ENCODE assay signal across 23 cellular contexts in genomic region chr1:233719626-233720334, GRCh38.
DNase-seq lines count a peak whose midpoint lies in the region; ATAC-seq, FAIRE-seq and TF ChIP-seq lines count a peak whose summit lies in the region.
"Had no signal": no experiment of that assay in that cellular context is flagged by ENCODE, and none has a peak within 500 bp of the region (broad histone marks: within the 10 kb centered on the region; RNA-seq: fewer than 3 reads in every experiment).

No MANE protein-coding gene starts in this region.

- no peak overlapping the region for H2AFZ ChIP-seq in neural progenitor cell (replicated peaks)

- H3K79me2 ChIP-seq in neural progenitor cell (ENCODE audit: low read depth): no peaks in the 10 kb centered on the region

- H3K9ac ChIP-seq in neural progenitor cell: no peak overlapping the region

- peak; percentile 62 for ATAC-seq in Right ventricle myocardium inferior
- ATAC-seq in Right ventricle myocardium superior (ENCODE audit: poor library complexity): peak; percentile 63
- ATAC-seq in T-helper 17 cell: no peak
- ATAC-seq: CD8-positive, alpha-beta T cell had no signal

- H3K4me3 ChIP-seq in right atrium auricular region (no peak overlapping the region), small intestine (ENCODE audit: low read depth in 1 of 2, low read length in 2 of 2) (no peak overlapping the region), neural progenitor cell (no peak overlapping the region)

- H4K20me1 ChIP-seq in neural progenitor cell (ENCODE audit: low read depth): no peaks in the 10 kb centered on the region

- H3K27ac Mint-ChIP-seq in T-helper 17 cell: no peak overlapping the region
- no peak overlapping the region for H3K27ac Mint-ChIP-seq in neural progenitor cell
- H3K27ac Mint-ChIP-seq: CD8-positive, alpha-beta T cell had no signal

- H3K36me3 ChIP-seq in right atrium auricular region: no peaks in the 10 kb centered on the region
- no peaks in the 10 kb centered on the region for H3K36me3 ChIP-seq in small intestine (ENCODE audit: control insufficient read depth in 2 of 2, insufficient read depth in 2 of 2, low read length in 2 of 2)
- H3K36me3 ChIP-seq in neural progenitor cell: no peaks in the 10 kb centered on the region

- H3K4me1 Mint-ChIP-seq in T-helper 17 cell (no peaks in the 10 kb centered on the region), neural progenitor cell (peaks cover 15% of the 10 kb centered on the region)

- H3K4me1 ChIP-seq in right atrium auricular region: peaks cover 0 to 41% of the 10 kb centered on the region in 2 donors
- no peaks in the 10 kb centered on the region for H3K4me1 ChIP-seq in small intestine (ENCODE audit: control insufficient read depth in 2 of 2, insufficient read depth in 1 of 2, low read depth in 1 of 2, low read length in 1 of 2)
- H3K4me1 ChIP-seq in neural progenitor cell: peaks cover 10% of the 10 kb centered on the region

- no peak for TF ChIP-seq CTCF in right atrium auricular region (IDR thresholded peaks at IDR 0.05)
- TF ChIP-seq CTCF in neural progenitor cell (IDR thresholded peaks at IDR 0.05): no peak

- H3K4me3 Mint-ChIP-seq in T-helper 17 cell (no peak overlapping the region), neural progenitor cell (no peak overlapping the region)
- H3K4me3 Mint-ChIP-seq: CD8-positive, alpha-beta T cell had no signal

- peak overlapping the region; percentile 79 to 93 for H3K27ac ChIP-seq in right atrium auricular region
- H3K27ac ChIP-seq in small intestine (ENCODE audit: low read depth in 1 of 2, low read length in 1 of 2): no peak overlapping the region
- H3K27ac ChIP-seq in neural progenitor cell: no peak overlapping the region

- H3F3A ChIP-seq in neural progenitor cell (ENCODE audit: low read depth): peaks cover 3% of the 10 kb centered on the region

- H3K36me3 Mint-ChIP-seq in T-helper 17 cell (ENCODE audit: low read depth) (no peaks in the 10 kb centered on the region), neural progenitor cell (no peaks in the 10 kb centered on the region)
- H3K36me3 Mint-ChIP-seq: CD8-positive, alpha-beta T cell had no signal

- FAIRE-seq in small intestine (lab: Jason Lieb, UNC): no peak
- FAIRE-seq: G401.6, GM12892, HTR-8/SVneo had no signal

- H3K9me3 Mint-ChIP-seq in neural progenitor cell: peaks cover 3% of the 10 kb centered on the region
- H3K9me3 Mint-ChIP-seq: CD8-positive, alpha-beta T cell had no signal

- H3K27me3 ChIP-seq in right atrium auricular region: no peaks in the 10 kb centered on the region
- H3K27me3 ChIP-seq in small intestine (ENCODE audit: control insufficient read depth in 2 of 2, insufficient read depth in 2 of 2, low read length in 2 of 2): no peaks in the 10 kb centered on the region
- H3K27me3 ChIP-seq in neural progenitor cell: no peaks in the 10 kb centered on the region

- WGBS in small intestine, 3 donors: 66 to 79% (median 77%) methylated on average over 4 of the region's 4 CpGs

- peaks cover 18% of the 10 kb centered on the region for H3K27me3 Mint-ChIP-seq in T-helper 17 cell
- no peaks in the 10 kb centered on the region for H3K27me3 Mint-ChIP-seq in neural progenitor cell (ENCODE audit: insufficient read depth, low read depth)

- intact Hi-C loops in Right ventricle myocardium inferior (cut with DNase I): no loop called here
- intact Hi-C loops in cardiac septum (cut with DNase I): no loop called here
- intact Hi-C loops in Right ventricle myocardium superior (cut with DNase I): loop anchor here (10.0 kb wide), 1 partner anchor 55 kb away; no protein-coding TSS in a partner anchor

- no peak for DNase-seq in Right ventricle myocardium inferior (ENCODE audit: missing footprints)
- no peak for DNase-seq in cardiac septum (ENCODE audit: low spot score)
- peak; percentile 57 for DNase-seq in Right ventricle myocardium superior
- DNase-seq in right atrium auricular region (ENCODE audit: low spot score): peak; percentile 64
- peak; percentile 8 for DNase-seq in small intestine
- DNase-seq in T-helper 17 cell: no peak
- DNase-seq in globus pallidus (ENCODE audit: low spot score): no peak
- DNase-seq in neural progenitor cell (ENCODE audit: low spot score): no peak
- DNase-seq: AML-193; CD8-positive, alpha-beta T cell; IMR-90; Karpas-422; NCI-H1105 treated with DMSO at 0.1 percent for 48 hours; NCI-H1694; NCI-H2081; NCI-H2171; NCI-H446; NCI-H526; OCI-M1; SHP77 treated with DMSO at 0.1 percent for 48 hours had no signal

- no peak overlapping the region for H3K4me2 ChIP-seq in neural progenitor cell

- H3K9me3 ChIP-seq in right atrium auricular region (peaks cover 0 to 10% of the 10 kb centered on the region in 2 donors), small intestine (ENCODE audit: control insufficient read depth, low read depth) (no peaks in the 10 kb centered on the region), T-helper 17 cell (ENCODE audit: control insufficient read depth, low read length, poor library complexity, severe bottlenecking) (no peaks in the 10 kb centered on the region), neural progenitor cell (ENCODE audit: low read depth) (no peaks in the 10 kb centered on the region)

Comparison
In these comparisons a context has a peak if more than half of its experiments do, and no peak if none do; other contexts are left out.
1. DNase-seq: peak in Right ventricle myocardium superior (single experiment), right atrium auricular region (single experiment) and small intestine (single experiment); none in Right ventricle myocardium inferior (single experiment), cardiac septum (single experiment), T-helper 17 cell (0 of 3), globus pallidus (single experiment) and neural progenitor cell (single experiment).
2. H3K27ac ChIP-seq: peak in right atrium auricular region (2 of 2); none in small intestine (0 of 2) and neural progenitor cell (single experiment).